ENCODE assay signal across 8 cellular contexts in genomic region chr11:67483901-67484665, GRCh38. TPM values are rescaled to one million over a fixed set of nuclear protein-coding genes. Genes with fewer than 3 reads are reported as not detected.
A peak's percentile ranks its signal among the peaks of the same experiment; 100 is the strongest.
DNase-seq lines count a peak whose midpoint lies in the region; ATAC-seq, FAIRE-seq and TF ChIP-seq lines count a peak whose summit lies in the region.

No MANE protein-coding gene starts in this region.

- peak overlapping the region; percentile 86 to 98 (median 95) for H3K4me3 Mint-ChIP-seq in T-cell

- no peaks in the 10 kb centered on the region for H3K27me3 ChIP-seq in effector memory CD4-positive, alpha-beta T cell (replicated peaks; ENCODE audit: control insufficient read depth, insufficient read depth, low read length, poor library complexity, severe bottlenecking)
- H3K27me3 ChIP-seq in adrenal gland = no peaks in the 10 kb centered on the region

- 87 to 91% (median 88%) methylated on average over 12 to 15 of the region's 15 CpGs for WGBS in adrenal gland, 4 donors

- peak overlapping the region; percentile 64 for H3K4me3 ChIP-seq in GM12864 (ENCODE audit: low read depth, low read length)
- peak overlapping the region; percentile 58 for H3K4me3 ChIP-seq in effector memory CD4-positive, alpha-beta T cell (ENCODE audit: insufficient read depth, low read depth, low read length, poor library complexity, severe bottlenecking)
- peak overlapping the region; percentile 64 for H3K4me3 ChIP-seq in skeletal muscle cell (ENCODE audit: low read depth, low read length)
- peak overlapping the region in 1 of 4 donors; percentile 67 for H3K4me3 ChIP-seq in adrenal gland

- TF ChIP-seq POLR2A in adrenal gland (IDR thresholded peaks at IDR 0.05) = no peak

- POLR2A ChIA-PET in T-cell (lab: Charles Lee) = no interaction called here

- H3K27me3 Mint-ChIP-seq in T-cell = no peaks in the 10 kb centered on the region

- TF ChIP-seq CTCF in GM12864 (IDR thresholded peaks at IDR 0.05; ENCODE audit: low read depth, low read length, missing control alignments) (no peak), adrenal gland (IDR thresholded peaks at IDR 0.05) (no peak)

- peaks cover 19% of the 10 kb centered on the region for H3K36me3 ChIP-seq in effector memory CD4-positive, alpha-beta T cell (ENCODE audit: control insufficient read depth, insufficient read depth, low read length)
- peaks cover 0 to 17% of the 10 kb centered on the region in 2 donors for H3K36me3 ChIP-seq in adrenal gland (replicated peaks in 1 of 2)

- H3K4me1 ChIP-seq in effector memory CD4-positive, alpha-beta T cell (ENCODE audit: control insufficient read depth, insufficient read depth, low read length, poor library complexity, severe bottlenecking) = peaks cover 50% of the 10 kb centered on the region
- H3K4me1 ChIP-seq in adrenal gland (replicated peaks in 1 of 2) = peaks cover 17 to 24% of the 10 kb centered on the region in 2 donors

- no peaks in the 10 kb centered on the region for H3K9me3 ChIP-seq in effector memory CD4-positive, alpha-beta T cell (ENCODE audit: control insufficient read depth, low read length)
- no peaks in the 10 kb centered on the region for H3K9me3 ChIP-seq in adrenal gland (replicated peaks in 1 of 3)

- H3K27ac Mint-ChIP-seq in T-cell = peak overlapping the region; percentile 99

- CTCF ChIA-PET in T-cell (lab: Charles Lee) = interaction anchor here in 1 of 2 donors (0.6 kb wide), 1 partner anchor 116 kb away, joined by 5 read pairs; no protein-coding TSS in a partner anchor

- peak overlapping the region; percentile 86 for H3K27ac ChIP-seq in effector memory CD4-positive, alpha-beta T cell (ENCODE audit: insufficient read depth, low read length, poor library complexity, severe bottlenecking)
- peak overlapping the region in 1 of 5 donors; percentile 26 for H3K27ac ChIP-seq in adrenal gland

- ATAC-seq in T-cell (replicated peaks in 1 of 4) = peak; percentile 44 to 65 (median 51)
- no peak for ATAC-seq in HG02623 (IDR thresholded peaks at IDR 0.05; ENCODE audit: unreplicated experiment)

- DNase-seq in GM12864 (ENCODE audit: low read depth) (no peak), T-cell (peak in 33 of 34 experiments; percentile 27 to 87 (median 65)), skeletal muscle cell (ENCODE audit: low read depth) (no peak), DMS53 treated with DMSO at 0.1 percent for 48 hours (lab: John Stamatoyannopoulos, UW; ENCODE audit: unreplicated experiment) (no peak), urothelium cell line (ENCODE audit: low spot score) (no peak), adrenal gland (no peak)
- DNase-seq in effector memory CD4-positive, alpha-beta T cell = peak in 1 of 3 donors; percentile 26

- H3K9me3 Mint-ChIP-seq in T-cell = no peaks in the 10 kb centered on the region

- FAIRE-seq in urothelium cell line (lab: Jason Lieb, UNC) = no peak

- peaks cover 60 to 64% (median 61%) of the 10 kb centered on the region in 3 donors for H3K4me1 Mint-ChIP-seq in T-cell

- intact Hi-C loops in adrenal gland (cut with DNase I) = no loop called here

- peaks cover 13% of the 10 kb centered on the region for H3K36me3 Mint-ChIP-seq in T-cell

RNA-seq across cellular contexts. Expression of gene AIP, which starts 1.3 kb away (rescaled TPM):
- total RNA-seq in T-cell (100 to 1,000 TPM; 114 to 168 (median 154) TPM), adrenal gland (100 to 1,000 TPM in 2 of 8 donors, 10 to 100 TPM in 6; 62.0 to 114 (median 83.9) TPM)
- polyA plus RNA-seq in adrenal gland = 100 to 1,000 TPM in 2 of 3 donors, 10 to 100 TPM in 1; 35.3 to 152 (median 119) TPM

RNA-seq across cellular contexts. Expression of gene TMEM134, which starts 15.0 kb away (rescaled TPM):
- total RNA-seq in T-cell = 100 to 1,000 TPM in 3 of 5 donors, 10 to 100 TPM in 2; 59.9 to 113 (median 106) TPM
- total RNA-seq in adrenal gland = 100 to 1,000 TPM in 3 of 8 donors, 10 to 100 TPM in 5; 73.6 to 257 (median 98.0) TPM
- polyA plus RNA-seq in adrenal gland = 100 to 1,000 TPM in 2 of 3 donors, 10 to 100 TPM in 1; 15.5 to 103 (median 102) TPM

RNA-seq across cellular contexts. Expression of gene PITPNM1, which starts 21.1 kb away (rescaled TPM):
- 100 to 1,000 TPM in 4 of 5 donors, 10 to 100 TPM in 1; 74.2 to 167 (median 149) TPM for total RNA-seq in T-cell
- total RNA-seq in adrenal gland = 100 to 1,000 TPM in 1 of 8 donors, 10 to 100 TPM in 7; 24.8 to 146 (median 53.3) TPM
- 10 to 100 TPM; 42.6 to 70.9 (median 62.1) TPM for polyA plus RNA-seq in adrenal gland

RNA-seq across cellular contexts. Expression of gene CDK2AP2, which starts 23.9 kb away (rescaled TPM):
- 10 to 100 TPM; 31.0 to 90.8 (median 79.9) TPM for total RNA-seq in T-cell
- 100 to 1,000 TPM in 1 of 8 donors, 10 to 100 TPM in 7; 34.0 to 218 (median 56.3) TPM for total RNA-seq in adrenal gland
- 100 to 1,000 TPM in 1 of 3 donors, 10 to 100 TPM in 2; 55.4 to 110 (median 85.6) TPM for polyA plus RNA-seq in adrenal gland

RNA-seq across cellular contexts. Expression of gene CABP4, which starts 28.9 kb away (rescaled TPM):
- total RNA-seq in T-cell = 10 to 100 TPM in 2 of 5 donors, 1 to 10 TPM in 3; 3.5 to 16.0 (median 5.6) TPM
- total RNA-seq in adrenal gland = 1 to 10 TPM in 5 of 8 donors, under 1 TPM in 2, not detected in 1; 0.54 to 3.8 (median 1.6) TPM
- polyA plus RNA-seq in adrenal gland = 1 to 10 TPM in 2 of 3 donors, under 1 TPM in 1; 0.31 to 2.1 (median 1.1) TPM

Comparison
In these comparisons a context has a peak if more than half of its experiments do, and no peak if none do; other contexts are left out.
1. DNase-seq: peak in T-cell (33 of 34); none in GM12864 (single experiment), skeletal muscle cell (single experiment), DMS53 treated with DMSO at 0.1 percent for 48 hours (single experiment), urothelium cell line (single experiment) and adrenal gland (0 of 7).